Comparison of ENCODE assay signal across 11 cellular contexts in genomic region chr1:58432813-58433668, GRCh38.
DNase-seq lines count a peak whose midpoint lies in the region; ATAC-seq and TF ChIP-seq lines count a peak whose summit lies in the region.
"Had no signal": no experiment of that assay in that cellular context is flagged by ENCODE, and none has a peak within 500 bp of the region (broad histone marks: within the 10 kb centered on the region; RNA-seq: fewer than 3 reads in every experiment).

No MANE protein-coding gene starts in this region.

- H3K4me3 Mint-ChIP-seq in activated T-helper 17 cell treated with anti-CD3 and anti-CD28 coated beads, Interleukin-2, amount 50 U/mL, for 72 hours = no peak overlapping the region

- H3K36me3 Mint-ChIP-seq in activated T-helper 17 cell treated with anti-CD3 and anti-CD28 coated beads, Interleukin-2, amount 50 U/mL, for 72 hours (ENCODE audit: low read depth) = no peaks in the 10 kb centered on the region

- H3K4me3 ChIP-seq in epithelial cell of proximal tubule (ENCODE audit: low read depth, low read length) = no peak overlapping the region
- H3K4me3 ChIP-seq: adrenal gland, pancreas, tibial artery had no signal

- DNase-seq in NCI-H460 (ENCODE audit: extremely low read depth, low read depth) (peak; percentile 9), epithelial cell of proximal tubule (ENCODE audit: low read depth) (peak; percentile 94), occipital lobe (lab: John Stamatoyannopoulos, UW) (peak; percentile 61), activated T-cell treated with anti-CD3 and anti-CD28 coated beads for 4 hours (no peak)
- no peak for DNase-seq in effector CD4-positive, alpha-beta T cell

- ATAC-seq in GM18519 (IDR thresholded peaks at IDR 0.05; ENCODE audit: low FRiP score, unreplicated experiment) (peak; percentile 52), GM21529 (IDR thresholded peaks at IDR 0.05; ENCODE audit: unreplicated experiment) (no peak)
- no peak for ATAC-seq in activated T-helper 17 cell treated with anti-CD3 and anti-CD28 coated beads, Interleukin-2, amount 50 U/mL, for 72 hours (replicated peaks)

- H3K9me3 Mint-ChIP-seq in activated T-helper 17 cell treated with anti-CD3 and anti-CD28 coated beads, Interleukin-2, amount 50 U/mL, for 72 hours = peaks cover 5% of the 10 kb centered on the region

- peak; percentile 32 for TF ChIP-seq CTCF in epithelial cell of proximal tubule (conservative IDR thresholded peaks at IDR 0.05; ENCODE audit: low read depth, low read length)

- H3K4me1 Mint-ChIP-seq in activated T-helper 17 cell treated with anti-CD3 and anti-CD28 coated beads, Interleukin-2, amount 50 U/mL, for 72 hours = no peaks in the 10 kb centered on the region

- H3K27ac Mint-ChIP-seq in activated T-helper 17 cell treated with anti-CD3 and anti-CD28 coated beads, Interleukin-2, amount 50 U/mL, for 72 hours = no peak overlapping the region

- no peaks in the 10 kb centered on the region for H3K27me3 Mint-ChIP-seq in activated T-helper 17 cell treated with anti-CD3 and anti-CD28 coated beads, Interleukin-2, amount 50 U/mL, for 72 hours

Comparison
In these comparisons a context has a peak if more than half of its experiments do, and no peak if none do; other contexts are left out.
1. DNase-seq: peak in NCI-H460 (single experiment), epithelial cell of proximal tubule (single experiment) and occipital lobe (single experiment); none in activated T-cell treated with anti-CD3 and anti-CD28 coated beads for 4 hours (single experiment) and effector CD4-positive, alpha-beta T cell (single experiment).